In genomic region chr2:61255580-61256437, GRCh38 we compare ENCODE assay signal across 12 cellular contexts.
DNase-seq lines count a peak whose midpoint lies in the region; ATAC-seq and TF ChIP-seq lines count a peak whose summit lies in the region.
"Had no signal": no experiment of that assay in that cellular context is flagged by ENCODE, and none has a peak within 500 bp of the region (broad histone marks: within the 10 kb centered on the region; RNA-seq: fewer than 3 reads in every experiment).

No MANE protein-coding gene starts in this region.

- ATAC-seq in GM18868 (IDR thresholded peaks at IDR 0.05; ENCODE audit: unreplicated experiment), result no peak
- ATAC-seq in GM18909 (IDR thresholded peaks at IDR 0.05; ENCODE audit: poor library complexity, unreplicated experiment), result no peak

- no peak for TF ChIP-seq CTCF in dorsolateral prefrontal cortex (IDR thresholded peaks at IDR 0.05 in 54 of 56, conservative IDR thresholded peaks at IDR 0.05 in 2 of 56; ENCODE audit: low read depth in 1 of 56, partially characterized antibody in 56 of 56)

- H3K4me3 ChIP-seq in dorsolateral prefrontal cortex, result no peak overlapping the region
- H3K4me3 ChIP-seq: left ventricle myocardium inferior had no signal

- H3K27me3 ChIP-seq in dorsolateral prefrontal cortex, result no peaks in the 10 kb centered on the region

- peak; percentile 91 for DNase-seq in ELR (ENCODE audit: low read depth)
- peak; percentile 24 for DNase-seq in OCI-M1 (lab: John Stamatoyannopoulos, UW)
- DNase-seq in dorsolateral prefrontal cortex, result no peak
- peak; percentile 82 for DNase-seq in non-pigmented ciliary epithelial cell (ENCODE audit: low read depth)
- no peak for DNase-seq in NCI-H510A treated with DMSO at 0.1 percent for 48 hours (lab: John Stamatoyannopoulos, UW)
- DNase-seq in ecto neural progenitor cell (ENCODE audit: low spot score), result no peak
- DNase-seq: activated CD4-positive, CD25-positive, alpha-beta regulatory T cell; left ventricle myocardium inferior; NCI-H1930; RPMI8226 had no signal

- H3K27ac ChIP-seq in dorsolateral prefrontal cortex, result peak overlapping the region in 33 of 59 donors; percentile 3 to 70 (median 36)
- H3K27ac ChIP-seq: left ventricle myocardium inferior had no signal

- intact Hi-C loops in dorsolateral prefrontal cortex (cut with DNase I), result no loop called here

Comparison
In these comparisons a context has a peak if more than half of its experiments do, and no peak if none do; other contexts are left out.
1. DNase-seq: peak in ELR (single experiment), OCI-M1 (single experiment) and non-pigmented ciliary epithelial cell (single experiment); none in dorsolateral prefrontal cortex (0 of 10), NCI-H510A treated with DMSO at 0.1 percent for 48 hours (single experiment) and ecto neural progenitor cell (single experiment).